Comparison of ENCODE assay signal across 15 cellular contexts in genomic region chr16:31712064-31712540, GRCh38.
DNase-seq lines count a peak whose midpoint lies in the region; ATAC-seq and TF ChIP-seq lines count a peak whose summit lies in the region.
"Had no signal": no experiment of that assay in that cellular context is flagged by ENCODE, and none has a peak within 500 bp of the region (broad histone marks: within the 10 kb centered on the region; RNA-seq: fewer than 3 reads in every experiment).

No MANE protein-coding gene starts in this region.

- no peaks in the 10 kb centered on the region for H3K27me3 Mint-ChIP-seq in activated CD4-positive, alpha-beta memory T cell treated with anti-CD3 and anti-CD28 coated beads, Interleukin-2, amount 10 ng/mL, durations not matched to agents 7 days and 5 days
- H3K27me3 Mint-ChIP-seq in activated CD4-positive, alpha-beta memory T cell treated with anti-CD3 and anti-CD28 coated beads for 36 hours = no peaks in the 10 kb centered on the region
- H3K27me3 Mint-ChIP-seq in activated naive CD8-positive, alpha-beta T cell treated with anti-CD3 and anti-CD28 coated beads for 36 hours = peaks cover 3% of the 10 kb centered on the region
- no peaks in the 10 kb centered on the region for H3K27me3 Mint-ChIP-seq in natural killer cell treated with Interleukin-12 subunit alpha and Interleukin-12 subunit beta and Interleukin-15 and Interleukin-18, amount 100 ng/mL, for 72 hours

- H3K4me1 Mint-ChIP-seq in activated CD4-positive, alpha-beta memory T cell treated with anti-CD3 and anti-CD28 coated beads, Interleukin-2, amount 10 ng/mL, durations not matched to agents 7 days and 5 days = peaks cover 41% of the 10 kb centered on the region
- H3K4me1 Mint-ChIP-seq in activated CD4-positive, alpha-beta memory T cell treated with anti-CD3 and anti-CD28 coated beads for 36 hours (ENCODE audit: low read depth) = peaks cover 44% of the 10 kb centered on the region
- peaks cover 48% of the 10 kb centered on the region for H3K4me1 Mint-ChIP-seq in activated naive CD8-positive, alpha-beta T cell treated with anti-CD3 and anti-CD28 coated beads for 36 hours
- H3K4me1 Mint-ChIP-seq in natural killer cell treated with Interleukin-12 subunit alpha and Interleukin-12 subunit beta and Interleukin-15 and Interleukin-18, amount 100 ng/mL, for 72 hours (ENCODE audit: low read depth in 2 of 2) = peaks cover 41 to 46% of the 10 kb centered on the region in 2 donors

- no peak for ATAC-seq in natural killer cell treated with Interleukin-12 subunit alpha and Interleukin-12 subunit beta and Interleukin-15 and Interleukin-18, amount 100 ng/mL, for 72 hours
- no peak for ATAC-seq in sciatic nerve

- intact Hi-C loops in activated CD4-positive, alpha-beta memory T cell treated with anti-CD3 and anti-CD28 coated beads for 36 hours (cut with micrococcal nuclease) = loop anchor here (2.0 kb wide), 1 partner anchor 157 kb away; no protein-coding TSS in a partner anchor
- intact Hi-C loops in sciatic nerve (cut with DNase I) = no loop called here

- no peak overlapping the region for H3K27ac Mint-ChIP-seq in activated CD4-positive, alpha-beta memory T cell treated with anti-CD3 and anti-CD28 coated beads, Interleukin-2, amount 10 ng/mL, durations not matched to agents 7 days and 5 days
- H3K27ac Mint-ChIP-seq in activated CD4-positive, alpha-beta memory T cell treated with anti-CD3 and anti-CD28 coated beads for 36 hours = no peak overlapping the region
- peak overlapping the region; percentile 15 for H3K27ac Mint-ChIP-seq in activated naive CD8-positive, alpha-beta T cell treated with anti-CD3 and anti-CD28 coated beads for 36 hours
- peak overlapping the region; percentile 48 to 98 for H3K27ac Mint-ChIP-seq in natural killer cell treated with Interleukin-12 subunit alpha and Interleukin-12 subunit beta and Interleukin-15 and Interleukin-18, amount 100 ng/mL, for 72 hours

- CTCF ChIA-PET in activated CD4-positive, alpha-beta memory T cell treated with anti-CD3 and anti-CD28 coated beads, Interleukin-2, amount 10 ng/mL, durations not matched to agents 7 days and 5 days (lab: Charles Lee) = interaction anchor here (1.2 kb wide), 1 partner anchor 17 kb away, joined by 3 read pairs; no protein-coding TSS in a partner anchor
- CTCF ChIA-PET in activated CD4-positive, alpha-beta memory T cell treated with anti-CD3 and anti-CD28 coated beads for 36 hours (lab: Charles Lee) = interaction anchor here (0.7 to 2.9 kb wide), 3 partner anchors 10 to 252 kb away, joined by 3 to 13 read pairs (median 8); partner anchors contain the start of gene ARMC5

- TF ChIP-seq POLR2A in GM19193 (IDR thresholded peaks at IDR 0.05; ENCODE audit: extremely low read depth, insufficient read depth, insufficient read length) = peak; percentile 35

- no peak for DNase-seq in activated CD4-positive, alpha-beta memory T cell treated with anti-CD3 and anti-CD28 coated beads, Interleukin-2, amount 10 ng/mL, durations not matched to agents 7 days and 5 days
- no peak for DNase-seq in activated CD4-positive, alpha-beta memory T cell treated with anti-CD3 and anti-CD28 coated beads for 36 hours
- no peak for DNase-seq in activated naive CD8-positive, alpha-beta T cell treated with anti-CD3 and anti-CD28 coated beads for 36 hours
- DNase-seq in natural killer cell treated with Interleukin-12 subunit alpha and Interleukin-12 subunit beta and Interleukin-15 and Interleukin-18, amount 100 ng/mL, for 72 hours (ENCODE audit: low spot score) = no peak
- no peak for DNase-seq in middle frontal gyrus (ENCODE audit: extremely low spot score, low spot score)
- no peak for DNase-seq in DMS 273 treated with DMSO at 0.1 percent for 48 hours (lab: John Stamatoyannopoulos, UW)
- DNase-seq in sciatic nerve (ENCODE audit: low spot score) = no peak
- DNase-seq: activated effector memory CD4-positive, alpha-beta T cell treated with anti-CD3 and anti-CD28 coated beads, Interleukin-2, amount 50 U/mL, for 16 hours; H9; mesenchymal stem cell; NCI-H1694 treated with DMSO at 0.1 percent for 48 hours; NCI-H446; occipital lobe; substantia nigra had no signal

- peaks cover 60% of the 10 kb centered on the region for H3K36me3 Mint-ChIP-seq in activated CD4-positive, alpha-beta memory T cell treated with anti-CD3 and anti-CD28 coated beads, Interleukin-2, amount 10 ng/mL, durations not matched to agents 7 days and 5 days (ENCODE audit: low read depth)
- peaks cover 40% of the 10 kb centered on the region for H3K36me3 Mint-ChIP-seq in activated CD4-positive, alpha-beta memory T cell treated with anti-CD3 and anti-CD28 coated beads for 36 hours
- peaks cover 62% of the 10 kb centered on the region for H3K36me3 Mint-ChIP-seq in activated naive CD8-positive, alpha-beta T cell treated with anti-CD3 and anti-CD28 coated beads for 36 hours
- peaks cover 22% of the 10 kb centered on the region for H3K36me3 Mint-ChIP-seq in natural killer cell treated with Interleukin-12 subunit alpha and Interleukin-12 subunit beta and Interleukin-15 and Interleukin-18, amount 100 ng/mL, for 72 hours

- POLR2A ChIA-PET in activated CD4-positive, alpha-beta memory T cell treated with anti-CD3 and anti-CD28 coated beads, Interleukin-2, amount 10 ng/mL, durations not matched to agents 7 days and 5 days (lab: Charles Lee) = interaction anchor here (1.4 to 6.6 kb wide), 5 partner anchors 12 to 253 kb away, joined by 3 to 138 read pairs (median 12); partner anchors contain the start of genes ARMC5 and ZNF267
- POLR2A ChIA-PET in activated CD4-positive, alpha-beta memory T cell treated with anti-CD3 and anti-CD28 coated beads for 36 hours (lab: Charles Lee) = interaction anchor here (0.9 to 3.9 kb wide), 3 partner anchors 10 to 256 kb away, joined by 3 to 42 read pairs (median 4); no protein-coding TSS in a partner anchor

- H3K4me3 Mint-ChIP-seq in activated CD4-positive, alpha-beta memory T cell treated with anti-CD3 and anti-CD28 coated beads, Interleukin-2, amount 10 ng/mL, durations not matched to agents 7 days and 5 days = peak overlapping the region; percentile 33
- H3K4me3 Mint-ChIP-seq in activated CD4-positive, alpha-beta memory T cell treated with anti-CD3 and anti-CD28 coated beads for 36 hours = no peak overlapping the region
- H3K4me3 Mint-ChIP-seq in activated naive CD8-positive, alpha-beta T cell treated with anti-CD3 and anti-CD28 coated beads for 36 hours = peak overlapping the region; percentile 54
- H3K4me3 Mint-ChIP-seq in natural killer cell treated with Interleukin-12 subunit alpha and Interleukin-12 subunit beta and Interleukin-15 and Interleukin-18, amount 100 ng/mL, for 72 hours = peak overlapping the region; percentile 41

- peaks cover 4% of the 10 kb centered on the region for H3K9me3 Mint-ChIP-seq in activated CD4-positive, alpha-beta memory T cell treated with anti-CD3 and anti-CD28 coated beads, Interleukin-2, amount 10 ng/mL, durations not matched to agents 7 days and 5 days
- no peaks in the 10 kb centered on the region for H3K9me3 Mint-ChIP-seq in activated CD4-positive, alpha-beta memory T cell treated with anti-CD3 and anti-CD28 coated beads for 36 hours
- peaks cover 14% of the 10 kb centered on the region for H3K9me3 Mint-ChIP-seq in activated naive CD8-positive, alpha-beta T cell treated with anti-CD3 and anti-CD28 coated beads for 36 hours
- H3K9me3 Mint-ChIP-seq in natural killer cell treated with Interleukin-12 subunit alpha and Interleukin-12 subunit beta and Interleukin-15 and Interleukin-18, amount 100 ng/mL, for 72 hours = no peaks in the 10 kb centered on the region

Comparison
In these comparisons a context has a peak if more than half of its experiments do, and no peak if none do; other contexts are left out.
1. H3K27ac Mint-ChIP-seq: peak in activated naive CD8-positive, alpha-beta T cell treated with anti-CD3 and anti-CD28 coated beads for 36 hours (single experiment) and natural killer cell treated with Interleukin-12 subunit alpha and Interleukin-12 subunit beta and Interleukin-15 and Interleukin-18, amount 100 ng/mL, for 72 hours (2 of 2); none in activated CD4-positive, alpha-beta memory T cell treated with anti-CD3 and anti-CD28 coated beads, Interleukin-2, amount 10 ng/mL, durations not matched to agents 7 days and 5 days (single experiment) and activated CD4-positive, alpha-beta memory T cell treated with anti-CD3 and anti-CD28 coated beads for 36 hours (single experiment).